In genomic region chr20:59022754-59023153, GRCh38 we compare ENCODE assay signal across 16 cellular contexts. TPM values are rescaled to one million over a fixed set of nuclear protein-coding genes. Genes with fewer than 3 reads are reported as not detected.
"Had no signal": no experiment of that assay in that cellular context is flagged by ENCODE, and none has a peak within 500 bp of the region (broad histone marks: within the 10 kb centered on the region; RNA-seq: fewer than 3 reads in every experiment).

No MANE protein-coding gene starts in this region.

- H3K27me3 ChIP-seq: breast epithelium, hepatocyte, stomach, vagina had no signal

- H3K4me3 Mint-ChIP-seq: activated naive CD8-positive, alpha-beta T cell treated with anti-CD3 and anti-CD28 coated beads for 36 hours; endodermal cell had no signal

- DNase-seq: activated effector memory CD4-positive, alpha-beta T cell treated with anti-CD3 and anti-CD28 coated beads, Interleukin-2, amount 50 U/mL, for 16 hours; activated naive CD8-positive, alpha-beta T cell treated with anti-CD3 and anti-CD28 coated beads for 36 hours; endodermal cell; erythroblast; left ventricle myocardium superior; mesenchymal stem cell; stomach had no signal

- H2AFZ ChIP-seq: hepatocyte had no signal

- H3K27ac Mint-ChIP-seq: endodermal cell had no signal

- H3K9me3 Mint-ChIP-seq: activated naive CD8-positive, alpha-beta T cell treated with anti-CD3 and anti-CD28 coated beads for 36 hours; endodermal cell had no signal

- H3K27me3 Mint-ChIP-seq: activated naive CD8-positive, alpha-beta T cell treated with anti-CD3 and anti-CD28 coated beads for 36 hours had no signal

- H3K36me3 ChIP-seq: breast epithelium, prostate gland had no signal

- H3K4me1 ChIP-seq: breast epithelium, prostate gland had no signal

- H3K4me3 ChIP-seq: breast epithelium, hepatocyte, prostate gland, stomach, vagina had no signal

- ATAC-seq: left ventricle myocardium superior, sciatic nerve, SK-N-SH treated with all-trans-retinoic acid at 6 μM for 48 hours had no signal

- H3K27ac ChIP-seq: breast epithelium, hepatocyte, prostate gland, stomach, vagina had no signal

- H3K9me3 ChIP-seq: breast epithelium, prostate gland, stomach, vagina had no signal

- H3K4me2 ChIP-seq: hepatocyte had no signal

RNA-seq across cellular contexts. Expression of gene TUBB1, which starts 3.5 kb away (rescaled TPM):
- total RNA-seq: activated naive CD8-positive, alpha-beta T cell treated with anti-CD3 and anti-CD28 coated beads for 36 hours; chondrocyte; endodermal cell; kidney epithelial cell; prostate gland; T-helper 1 cell treated with Interleukin-12 subunit alpha and Interleukin-12 subunit beta and Interleukin-4 antibody, amounts not matched to agents 30 ng/mL and 1 ng/mL, for 36 hours; vagina had no signal
